ENCODE assay signal across 12 cellular contexts in genomic region chr2:235659767-235660322, GRCh38.
DNase-seq lines count a peak whose midpoint lies in the region; ATAC-seq, FAIRE-seq and TF ChIP-seq lines count a peak whose summit lies in the region.
"Had no signal": no experiment of that assay in that cellular context is flagged by ENCODE, and none has a peak within 500 bp of the region (broad histone marks: within the 10 kb centered on the region; RNA-seq: fewer than 3 reads in every experiment).

No MANE protein-coding gene starts in this region.

- H2AFZ ChIP-seq in H1 (ENCODE audit: low read length): no peak overlapping the region

- BruUV-seq in Calu3 (replicated peaks; lab: Mats Ljungman, UMichigan): no TSS peak

- peak overlapping the region; percentile 75; the same call in 1 of the 2 replicates for H2BK12ac ChIP-seq in H1 (ENCODE audit: low read depth, low read length)

- in situ Hi-C loops in G401 (cut with HindIII; ENCODE audit: low sequenced_read_pairs): no loop called here

- H3K79me1 ChIP-seq in H1 (ENCODE audit: low read depth, low read length): peaks cover 5% of the 10 kb centered on the region; the same call in 1 of the 2 replicates

- peaks cover 23% of the 10 kb centered on the region for H3K4me1 Mint-ChIP-seq in Calu3 (ENCODE audit: low read depth, unreplicated experiment)
- H3K4me1 Mint-ChIP-seq in osteocyte (ENCODE audit: unreplicated experiment): peaks cover 34% of the 10 kb centered on the region
- H3K4me1 Mint-ChIP-seq: activated naive CD4-positive, alpha-beta T cell treated with anti-CD3 and anti-CD28 coated beads, Interleukin-2, amount 10 ng/mL, durations not matched to agents 7 days and 5 days had no signal

- FAIRE-seq in H1 (lab: Jason Lieb, UNC) (no peak), GM12891 (lab: Jason Lieb, UNC) (no peak)

- H3K18ac ChIP-seq in H1 (ENCODE audit: extremely low read depth, low read length): no peak overlapping the region

- H3K27me3 Mint-ChIP-seq in Calu3 (ENCODE audit: unreplicated experiment): no peaks in the 10 kb centered on the region
- H3K27me3 Mint-ChIP-seq in osteocyte (ENCODE audit: unreplicated experiment): no peaks in the 10 kb centered on the region

- H3K36me3 ChIP-seq in H1 (ENCODE audit: control insufficient read depth in 2 of 4, insufficient read depth in 4 of 4, low read length in 3 of 4): no peaks in the 10 kb centered on the region
- H3K36me3 ChIP-seq in esophagus muscularis mucosa: no peaks in the 10 kb centered on the region

- H4K8ac ChIP-seq in H1 (ENCODE audit: extremely low read depth, insufficient read depth, low read length): no peak overlapping the region

- no peak overlapping the region for H3K27ac ChIP-seq in H1 (ENCODE audit: low read depth, low read length)
- no peak overlapping the region for H3K27ac ChIP-seq in esophagus muscularis mucosa (replicated peaks in 1 of 4)

- WGBS in H1 (ENCODE audit: extremely low coverage in 1 of 2, insufficient coverage in 1 of 2, insufficient read length in 1 of 2, insufficient replicate concordance in 2 of 2, low coverage in 1 of 2, low lambda C conversion rate in 2 of 2, missing lambda C conversion rate in 1 of 2), 2 experiments: 85% methylated on average over 7 of the region's 7 CpGs; no CpG with 5 or more reads in 1 of the 2 experiments
- 60% methylated on average over 5 of the region's 7 CpGs for WGBS in esophagus muscularis mucosa

- no peak overlapping the region for H3K14ac ChIP-seq in H1 (ENCODE audit: insufficient read length)

- no peaks in the 10 kb centered on the region for H4K20me1 ChIP-seq in H1 (replicated peaks in 1 of 2; ENCODE audit: control insufficient read depth in 1 of 2, insufficient read depth in 2 of 2, low read length in 2 of 2)

- H4K91ac ChIP-seq in H1 (replicated peaks; ENCODE audit: insufficient read length, low read length): peak overlapping the region; percentile 70

- H2BK15ac ChIP-seq in H1 (ENCODE audit: low read length): peak overlapping the region; percentile 92; the same call in 1 of the 2 replicates

- TF ChIP-seq EP300 in H1 (IDR thresholded peaks at IDR 0.05; ENCODE audit: borderline replicate concordance in 1 of 2, low read depth in 2 of 2, low read length in 2 of 2): no peak
- no peak for TF ChIP-seq EP300 in esophagus muscularis mucosa (IDR thresholded peaks at IDR 0.05)

- 0 out of 2 replicates have a peak, but pooled peaks cover 2% of the 10 kb centered on the region for H3K23me2 ChIP-seq in H1 (ENCODE audit: low read depth, low read length)

- no peak for ATAC-seq in HG03354 (IDR thresholded peaks at IDR 0.05; ENCODE audit: poor library complexity, severe bottlenecking, unreplicated experiment)
- ATAC-seq: esophagus mucosa had no signal

- H2BK5ac ChIP-seq in H1 (ENCODE audit: low read depth, low read length): peak overlapping the region; percentile 18; the same call in 1 of the 2 replicates

- no peak overlapping the region for H3K4ac ChIP-seq in H1 (replicated peaks; ENCODE audit: insufficient read length, low read depth, low read length)

- H3K27ac Mint-ChIP-seq in Calu3 (ENCODE audit: unreplicated experiment) (peak overlapping the region; percentile 28), osteocyte (ENCODE audit: unreplicated experiment) (peak overlapping the region; percentile 43)
- H3K27ac Mint-ChIP-seq: activated naive CD4-positive, alpha-beta T cell treated with anti-CD3 and anti-CD28 coated beads, Interleukin-2, amount 10 ng/mL, durations not matched to agents 7 days and 5 days had no signal

- no peaks in the 10 kb centered on the region for H3K27me3 ChIP-seq in H1 (replicated peaks in 1 of 4; ENCODE audit: control insufficient read depth in 3 of 4, extremely low read depth in 1 of 4, insufficient read depth in 3 of 4, low read length in 3 of 4)
- H3K27me3 ChIP-seq in esophagus muscularis mucosa: no peaks in the 10 kb centered on the region

- no peak overlapping the region for H3K56ac ChIP-seq in H1 (replicated peaks; ENCODE audit: insufficient read length, low read depth, low read length)

- H2BK20ac ChIP-seq in H1 (ENCODE audit: low read length): peak overlapping the region; percentile 86

- no peak overlapping the region for H3K4me3 ChIP-seq in H1 (ENCODE audit: extremely low read depth in 1 of 4, insufficient read depth in 2 of 4, low read depth in 3 of 4, low read length in 4 of 4)
- no peak overlapping the region for H3K4me3 ChIP-seq in esophagus muscularis mucosa

- intact Hi-C loops in Calu3 (cut with micrococcal nuclease; ENCODE audit: unreplicated experiment): no loop called here
- intact Hi-C loops in esophagus muscularis mucosa (cut with DNase I): no loop called here

- CTCF ChIA-PET in Calu3 (lab: Charles Lee): no interaction called here
- CTCF ChIA-PET in H1 (lab: Charles Lee; ENCODE audit: partially characterized antibody): no interaction called here

- no peaks in the 10 kb centered on the region for H3K36me3 Mint-ChIP-seq in Calu3 (ENCODE audit: insufficient read depth, unreplicated experiment)
- no peaks in the 10 kb centered on the region for H3K36me3 Mint-ChIP-seq in osteocyte (ENCODE audit: unreplicated experiment)
- H3K36me3 Mint-ChIP-seq: activated naive CD4-positive, alpha-beta T cell treated with anti-CD3 and anti-CD28 coated beads, Interleukin-2, amount 10 ng/mL, durations not matched to agents 7 days and 5 days had no signal

- no peak overlapping the region for H3K4me3 Mint-ChIP-seq in Calu3 (ENCODE audit: low read depth, unreplicated experiment)
- no peak overlapping the region for H3K4me3 Mint-ChIP-seq in osteocyte (ENCODE audit: unreplicated experiment)
- H3K4me3 Mint-ChIP-seq: activated naive CD4-positive, alpha-beta T cell treated with anti-CD3 and anti-CD28 coated beads, Interleukin-2, amount 10 ng/mL, durations not matched to agents 7 days and 5 days had no signal

- H3K9ac ChIP-seq in H1 (replicated peaks in 1 of 4; ENCODE audit: extremely low read depth in 1 of 4, low read depth in 3 of 4, low read length in 3 of 4): no peak overlapping the region

- H4K5ac ChIP-seq in H1 (ENCODE audit: insufficient read length, low read depth, low read length): no peak overlapping the region

- H3K4me1 ChIP-seq in H1 (replicated peaks in 1 of 4; ENCODE audit: control insufficient read depth in 3 of 4, insufficient read depth in 4 of 4, low read length in 3 of 4) (peaks cover 21 to 48% (median 29%) of the 10 kb centered on the region in 4 experiments), esophagus muscularis mucosa (peaks cover 0 to 52% (median 37%) of the 10 kb centered on the region in 4 donors)

- DNase-seq in Calu3 (no peak), NCI-H226 (peak; percentile 80), H1 (ENCODE audit: low read depth in 1 of 2, low spot score in 2 of 2) (no peak), osteocyte (ENCODE audit: extremely low spot score, unreplicated experiment) (no peak), GM12891 (ENCODE audit: insufficient read length, low spot score) (no peak), G401 (ENCODE audit: low spot score) (no peak), esophagus muscularis mucosa (ENCODE audit: extremely low spot score) (no peak)
- DNase-seq: activated naive CD4-positive, alpha-beta T cell treated with anti-CD3 and anti-CD28 coated beads, Interleukin-2, amount 10 ng/mL, durations not matched to agents 7 days and 5 days; KBM-7; NCI-H748 treated with DMSO at 0.1 percent for 48 hours had no signal

- TF ChIP-seq RAD21 in H1 (IDR thresholded peaks at IDR 0.05 in 1 of 2, conservative IDR thresholded peaks at IDR 0.05 in 1 of 2; ENCODE audit: low read depth in 2 of 2, low read length in 2 of 2): no peak

- no peaks in the 10 kb centered on the region for H3K9me3 ChIP-seq in H1 (ENCODE audit: insufficient read depth in 2 of 2, low read depth in 1 of 2, low read length in 1 of 2)
- H3K9me3 ChIP-seq in esophagus muscularis mucosa: no peaks in the 10 kb centered on the region

- peak overlapping the region in 1 of 2 experiments; percentile 91; a peak in 1 of 4 replicates for H3K4me2 ChIP-seq in H1 (ENCODE audit: insufficient read depth in 1 of 2, low read depth in 2 of 2, low read length in 2 of 2)

- H2BK120ac ChIP-seq in H1 (replicated peaks; ENCODE audit: low read depth, low read length): no peak overlapping the region

- TF ChIP-seq CTCF in Calu3 (IDR thresholded peaks at IDR 0.05; ENCODE audit: unreplicated experiment) (no peak), H1 (IDR thresholded peaks at IDR 0.05; ENCODE audit: control extremely low read depth in 1 of 3, insufficient read depth in 1 of 3, low read depth in 1 of 3, low read length in 3 of 3) (no peak), osteocyte (IDR thresholded peaks at IDR 0.05) (no peak), esophagus muscularis mucosa (IDR thresholded peaks at IDR 0.05) (no peak)

- H3K9me3 Mint-ChIP-seq in Calu3 (ENCODE audit: low read depth, unreplicated experiment) (no peaks in the 10 kb centered on the region), osteocyte (ENCODE audit: unreplicated experiment) (no peaks in the 10 kb centered on the region)
- H3K9me3 Mint-ChIP-seq: activated naive CD4-positive, alpha-beta T cell treated with anti-CD3 and anti-CD28 coated beads, Interleukin-2, amount 10 ng/mL, durations not matched to agents 7 days and 5 days had no signal

- peak overlapping the region; percentile 70; the same call in 1 of the 2 replicates for H2AK5ac ChIP-seq in H1 (ENCODE audit: low read depth, low read length)

- TF ChIP-seq POLR2A in H1 (IDR thresholded peaks at IDR 0.05; ENCODE audit: control extremely low read depth in 1 of 2, low read depth in 2 of 2, low read length in 2 of 2) (no peak), GM12891 (IDR thresholded peaks at IDR 0.05; ENCODE audit: low read depth, low read length) (no peak), esophagus muscularis mucosa (IDR thresholded peaks at IDR 0.05; ENCODE audit: low read depth) (no peak)

- POLR2A ChIA-PET in H1 (lab: Charles Lee; ENCODE audit: partially characterized antibody): no interaction called here

- H3K23ac ChIP-seq in H1 (ENCODE audit: insufficient read length): no peak overlapping the region

- H3K79me2 ChIP-seq in H1 (ENCODE audit: control insufficient read depth in 1 of 2, insufficient read depth in 2 of 2, low read length in 2 of 2): peaks cover 0 to 58% of the 10 kb centered on the region in 2 experiments; a peak in 2 of 4 replicates

TF ChIP-seq in H1, 55 proteins besides CTCF, POLR2A, EP300 and RAD21 (continues in another document):
- TF ChIP-seq FOSL1 (IDR thresholded peaks at IDR 0.05; ENCODE audit: insufficient read depth, low read depth, low read length): no peak
- no peak for TF ChIP-seq HDAC2 (IDR thresholded peaks at IDR 0.05; ENCODE audit: borderline replicate concordance in 1 of 2, low read depth in 2 of 2, low read length in 2 of 2)
- no peak for TF ChIP-seq CREB1 (IDR thresholded peaks at IDR 0.05)
- no peak for TF ChIP-seq BACH1 (IDR thresholded peaks at IDR 0.05; ENCODE audit: low read length)
- no peak for TF ChIP-seq RFX5 (IDR thresholded peaks at IDR 0.05; ENCODE audit: borderline replicate concordance, low read depth, low read length)

TF ChIP-seq in GM12891, 5 proteins besides CTCF, POLR2A, EP300 and RAD21:
- no peak for TF ChIP-seq POU2F2 (IDR thresholded peaks at IDR 0.05; ENCODE audit: low read depth, low read length)
- no peak for TF ChIP-seq POLR2AphosphoS5 (IDR thresholded peaks at IDR 0.05; ENCODE audit: low read depth, low read length)
- no peak for TF ChIP-seq SPI1 (IDR thresholded peaks at IDR 0.05; ENCODE audit: low read depth, low read length)
- no peak for TF ChIP-seq PAX5 (IDR thresholded peaks at IDR 0.05; ENCODE audit: insufficient read depth, low read length, severe bottlenecking)
- no peak for TF ChIP-seq TAF1 (IDR thresholded peaks at IDR 0.05; ENCODE audit: low read depth, low read length)
